In genomic region chr1:156595016-156595415, GRCh38 we compare ENCODE assay signal across 17 cellular contexts. TPM values are rescaled to one million over a fixed set of nuclear protein-coding genes. Genes with fewer than 3 reads are reported as not detected.
A peak's percentile ranks its signal among the peaks of the same experiment; 100 is the strongest.
DNase-seq lines count a peak whose midpoint lies in the region; ATAC-seq and TF ChIP-seq lines count a peak whose summit lies in the region.
"Had no signal": no experiment of that assay in that cellular context is flagged by ENCODE, and none has a peak within 500 bp of the region (broad histone marks: within the 10 kb centered on the region; RNA-seq: fewer than 3 reads in every experiment).

No MANE protein-coding gene starts in this region.

- peaks cover 16% of the 10 kb centered on the region for H3K4me1 ChIP-seq in CD4-positive, CD25-positive, alpha-beta regulatory T cell (ENCODE audit: control insufficient read depth, insufficient read depth, low read length, poor library complexity, severe bottlenecking)

- H3K27me3 Mint-ChIP-seq in CD4-positive, CD25-positive, alpha-beta regulatory T cell, result no peaks in the 10 kb centered on the region
- no peaks in the 10 kb centered on the region for H3K27me3 Mint-ChIP-seq in Calu3 (ENCODE audit: unreplicated experiment)
- no peaks in the 10 kb centered on the region for H3K27me3 Mint-ChIP-seq in activated CD8-positive, alpha-beta T cell treated with anti-CD3 and anti-CD28 coated beads, Interleukin-2, amount 10 ng/mL, durations not matched to agents 7 days and 5 days (ENCODE audit: low read depth)
- H3K27me3 Mint-ChIP-seq in naive thymus-derived CD8-positive, alpha-beta T cell, result no peaks in the 10 kb centered on the region

- intact Hi-C loops in Calu3 (cut with micrococcal nuclease; ENCODE audit: unreplicated experiment), result no loop called here

- peaks cover 25% of the 10 kb centered on the region for H3K36me3 Mint-ChIP-seq in CD4-positive, CD25-positive, alpha-beta regulatory T cell
- H3K36me3 Mint-ChIP-seq in Calu3 (ENCODE audit: insufficient read depth, unreplicated experiment), result peaks cover 48% of the 10 kb centered on the region
- peaks cover 42% of the 10 kb centered on the region for H3K36me3 Mint-ChIP-seq in activated CD8-positive, alpha-beta T cell treated with anti-CD3 and anti-CD28 coated beads, Interleukin-2, amount 10 ng/mL, durations not matched to agents 7 days and 5 days (ENCODE audit: low read depth)
- H3K36me3 Mint-ChIP-seq in naive thymus-derived CD8-positive, alpha-beta T cell, result peaks cover 2 to 44% (median 7%) of the 10 kb centered on the region in 3 donors

- no peak for ATAC-seq in CD4-positive, CD25-positive, alpha-beta regulatory T cell (ENCODE audit: low read depth in 2 of 2)
- ATAC-seq in activated CD8-positive, alpha-beta T cell treated with anti-CD3 and anti-CD28 coated beads, Interleukin-2, amount 10 ng/mL, durations not matched to agents 7 days and 5 days, result no peak
- ATAC-seq in naive thymus-derived CD8-positive, alpha-beta T cell, result no peak
- ATAC-seq in GM21381 (IDR thresholded peaks at IDR 0.05; ENCODE audit: unreplicated experiment), result no peak
- ATAC-seq in GM19452 (IDR thresholded peaks at IDR 0.05; ENCODE audit: unreplicated experiment), result no peak

- H3K4me3 Mint-ChIP-seq in CD4-positive, CD25-positive, alpha-beta regulatory T cell, result peak overlapping the region in 2 of 4 donors; percentile 78 to 82
- H3K4me3 Mint-ChIP-seq in Calu3 (ENCODE audit: low read depth, unreplicated experiment), result no peak overlapping the region
- H3K4me3 Mint-ChIP-seq in activated CD8-positive, alpha-beta T cell treated with anti-CD3 and anti-CD28 coated beads, Interleukin-2, amount 10 ng/mL, durations not matched to agents 7 days and 5 days, result no peak overlapping the region
- no peak overlapping the region for H3K4me3 Mint-ChIP-seq in naive thymus-derived CD8-positive, alpha-beta T cell

- H3K27me3 ChIP-seq in CD4-positive, CD25-positive, alpha-beta regulatory T cell (ENCODE audit: control insufficient read depth, insufficient read depth, low read length), result no peaks in the 10 kb centered on the region
- H3K27me3 ChIP-seq in H7 (ENCODE audit: control insufficient read depth, insufficient read depth, low read length), result no peaks in the 10 kb centered on the region
- H3K27me3 ChIP-seq: BLaER1 treated with 17β-estradiol and CSF1 and Interleukin-3, amounts not matched to agents 10 nM and 100 nM; Peyer's patch; tibial nerve had no signal

- peaks cover 51% of the 10 kb centered on the region for H3K36me3 ChIP-seq in CD4-positive, CD25-positive, alpha-beta regulatory T cell (ENCODE audit: control insufficient read depth, insufficient read depth, low read length)
- H3K36me3 ChIP-seq in H7 (replicated peaks; ENCODE audit: control insufficient read depth, insufficient read depth, low read length), result peaks cover 46% of the 10 kb centered on the region

- peaks cover 0 to 41% (median 24%) of the 10 kb centered on the region in 4 donors for H3K4me1 Mint-ChIP-seq in CD4-positive, CD25-positive, alpha-beta regulatory T cell
- H3K4me1 Mint-ChIP-seq in Calu3 (ENCODE audit: low read depth, unreplicated experiment), result peaks cover 6% of the 10 kb centered on the region
- H3K4me1 Mint-ChIP-seq in activated CD8-positive, alpha-beta T cell treated with anti-CD3 and anti-CD28 coated beads, Interleukin-2, amount 10 ng/mL, durations not matched to agents 7 days and 5 days (ENCODE audit: low read depth), result peaks cover 37% of the 10 kb centered on the region
- H3K4me1 Mint-ChIP-seq in naive thymus-derived CD8-positive, alpha-beta T cell, result peaks cover 21 to 42% (median 26%) of the 10 kb centered on the region in 4 donors

- peak overlapping the region in 2 of 3 donors; percentile 9 to 61 for H3K27ac Mint-ChIP-seq in CD4-positive, CD25-positive, alpha-beta regulatory T cell
- H3K27ac Mint-ChIP-seq in Calu3 (ENCODE audit: unreplicated experiment), result peak overlapping the region; percentile 22
- peak overlapping the region; percentile 37 for H3K27ac Mint-ChIP-seq in activated CD8-positive, alpha-beta T cell treated with anti-CD3 and anti-CD28 coated beads, Interleukin-2, amount 10 ng/mL, durations not matched to agents 7 days and 5 days
- H3K27ac Mint-ChIP-seq in naive thymus-derived CD8-positive, alpha-beta T cell, result peak overlapping the region in 7 of 10 donors; percentile 6 to 85 (median 26)

- CTCF ChIA-PET in Calu3 (lab: Charles Lee), result no interaction called here
- CTCF ChIA-PET in activated CD8-positive, alpha-beta T cell treated with anti-CD3 and anti-CD28 coated beads, Interleukin-2, amount 10 ng/mL, durations not matched to agents 7 days and 5 days (lab: Charles Lee), result interaction anchor here (1.4 to 1.6 kb wide), 2 partner anchors 14 to 149 kb away, joined by 6 read pairs; no protein-coding TSS in a partner anchor

- TSS peak; percentile 59 for BruUV-seq in Calu3 (replicated peaks; lab: Mats Ljungman, UMichigan)

- POLR2A ChIA-PET in activated CD8-positive, alpha-beta T cell treated with anti-CD3 and anti-CD28 coated beads, Interleukin-2, amount 10 ng/mL, durations not matched to agents 7 days and 5 days (lab: Charles Lee), result no interaction called here
- POLR2A ChIA-PET in naive thymus-derived CD8-positive, alpha-beta T cell (lab: Charles Lee), result interaction anchor here (1.2 kb wide), 1 partner anchor 90 kb away, joined by 10 read pairs; no protein-coding TSS in a partner anchor

- H3K9me3 Mint-ChIP-seq in CD4-positive, CD25-positive, alpha-beta regulatory T cell, result no peaks in the 10 kb centered on the region
- no peaks in the 10 kb centered on the region for H3K9me3 Mint-ChIP-seq in Calu3 (ENCODE audit: low read depth, unreplicated experiment)
- no peaks in the 10 kb centered on the region for H3K9me3 Mint-ChIP-seq in activated CD8-positive, alpha-beta T cell treated with anti-CD3 and anti-CD28 coated beads, Interleukin-2, amount 10 ng/mL, durations not matched to agents 7 days and 5 days (ENCODE audit: insufficient read depth)
- no peaks in the 10 kb centered on the region for H3K9me3 Mint-ChIP-seq in naive thymus-derived CD8-positive, alpha-beta T cell

- H3K4me3 ChIP-seq in CD4-positive, CD25-positive, alpha-beta regulatory T cell (ENCODE audit: low read depth, low read length), result no peak overlapping the region
- H3K4me3 ChIP-seq in H7 (ENCODE audit: insufficient read depth, low read depth, low read length), result no peak overlapping the region
- H3K4me3 ChIP-seq: BLaER1 treated with 17β-estradiol and CSF1 and Interleukin-3, amounts not matched to agents 10 nM and 100 nM; Peyer's patch; tibial nerve had no signal

- no peak overlapping the region for H3K27ac ChIP-seq in CD4-positive, CD25-positive, alpha-beta regulatory T cell (ENCODE audit: insufficient read depth, low read length, poor library complexity, severe bottlenecking)
- H3K27ac ChIP-seq: BLaER1 treated with 17β-estradiol and CSF1 and Interleukin-3, amounts not matched to agents 10 nM and 100 nM; Peyer's patch; tibial nerve had no signal

- no peak for TF ChIP-seq CTCF in Calu3 (IDR thresholded peaks at IDR 0.05; ENCODE audit: unreplicated experiment)

- H3K9me3 ChIP-seq in CD4-positive, CD25-positive, alpha-beta regulatory T cell (ENCODE audit: control insufficient read depth in 2 of 2, low read length in 2 of 2), result no peaks in the 10 kb centered on the region
- H3K9me3 ChIP-seq: BLaER1 treated with 17β-estradiol and CSF1 and Interleukin-3, amounts not matched to agents 10 nM and 100 nM; Peyer's patch; tibial nerve had no signal

- DNase-seq in CD4-positive, CD25-positive, alpha-beta regulatory T cell, result no peak
- DNase-seq in Calu3, result no peak
- no peak for DNase-seq in activated CD8-positive, alpha-beta T cell treated with anti-CD3 and anti-CD28 coated beads, Interleukin-2, amount 10 ng/mL, durations not matched to agents 7 days and 5 days
- DNase-seq in naive thymus-derived CD8-positive, alpha-beta T cell, result no peak
- no peak for DNase-seq in H7
- DNase-seq: cerebellar nuclear complex; KG1; NCI-H1105; NCI-H748 treated with DMSO at 0.1 percent for 48 hours; Peyer's patch; stimulated activated CD4-positive, alpha-beta T cell treated with anti-CD3 and anti-CD28 coated beads, Interleukin-2, amount 100 ng/mL, for 48 hours had no signal

RNA-seq across cellular contexts. Expression of gene NAXE, which starts 3.4 kb away (rescaled TPM):
- 29.2 TPM for total RNA-seq in CD4-positive, CD25-positive, alpha-beta regulatory T cell
- 100 to 1,000 TPM in 1 of 4 donors, 10 to 100 TPM in 3; 87.3 to 102 (median 92.2) TPM for polyA plus RNA-seq in CD4-positive, CD25-positive, alpha-beta regulatory T cell
- 129 and 143 TPM in 2 replicates for total RNA-seq in Calu3 (2022)
- total RNA-seq in activated CD8-positive, alpha-beta T cell treated with anti-CD3 and anti-CD28 coated beads, Interleukin-2, amount 10 ng/mL, durations not matched to agents 7 days and 5 days, result 10 to 100 TPM; 54.3 to 60.3 TPM
- 10 to 100 TPM; 39.7 to 42.1 TPM for total RNA-seq in naive thymus-derived CD8-positive, alpha-beta T cell
- polyA plus RNA-seq in naive thymus-derived CD8-positive, alpha-beta T cell, result 100 to 1,000 TPM in 2 of 3 donors, 10 to 100 TPM in 1; 85.6 to 124 (median 103) TPM
- 133 and 151 TPM in 2 replicates for total RNA-seq in H7 (2014; rRNA removed; shearing (Covaris generic))

RNA-seq across cellular contexts. Expression of gene GPATCH4, which starts 6.3 kb away (rescaled TPM):
- total RNA-seq in CD4-positive, CD25-positive, alpha-beta regulatory T cell, result 27.5 TPM
- 10 to 100 TPM; 20.2 to 34.6 (median 27.6) TPM for polyA plus RNA-seq in CD4-positive, CD25-positive, alpha-beta regulatory T cell
- 52.4 and 57.0 TPM in 2 replicates for total RNA-seq in Calu3 (2022)
- 10 to 100 TPM; 43.9 to 44.7 TPM for total RNA-seq in activated CD8-positive, alpha-beta T cell treated with anti-CD3 and anti-CD28 coated beads, Interleukin-2, amount 10 ng/mL, durations not matched to agents 7 days and 5 days
- 10 to 100 TPM; 44.2 to 45.1 TPM for total RNA-seq in naive thymus-derived CD8-positive, alpha-beta T cell
- polyA plus RNA-seq in naive thymus-derived CD8-positive, alpha-beta T cell, result 10 to 100 TPM; 27.3 to 70.4 (median 42.0) TPM
- total RNA-seq in H7 (2014; rRNA removed; shearing (Covaris generic)), result 40.6 and 45.0 TPM in 2 replicates

RNA-seq across cellular contexts. Expression of gene TTC24, which starts 15.5 kb away (rescaled TPM):
- total RNA-seq in CD4-positive, CD25-positive, alpha-beta regulatory T cell, result 2.3 TPM
- polyA plus RNA-seq in CD4-positive, CD25-positive, alpha-beta regulatory T cell, result under 1 TPM in 3 of 4 donors, not detected in 1; 0.34 to 0.65 (median 0.35) TPM
- total RNA-seq in Calu3 (2022), result not detected in 2 replicates
- total RNA-seq in activated CD8-positive, alpha-beta T cell treated with anti-CD3 and anti-CD28 coated beads, Interleukin-2, amount 10 ng/mL, durations not matched to agents 7 days and 5 days, result 10 to 100 TPM; 18.6 to 19.7 TPM
- total RNA-seq in naive thymus-derived CD8-positive, alpha-beta T cell, result 10 to 100 TPM; 41.3 to 44.3 TPM
- 1 to 10 TPM; 3.8 to 6.7 (median 6.7) TPM for polyA plus RNA-seq in naive thymus-derived CD8-positive, alpha-beta T cell
- total RNA-seq in H7 (2014; rRNA removed; shearing (Covaris generic)), result 0.52 TPM in 1 of 2 replicates, not detected in the other
- total RNA-seq: fibroblast of villous mesenchyme, osteocyte, Peyer's patch, tibial nerve had no signal

RNA-seq across cellular contexts. Expression of gene IQGAP3, which starts 22.7 kb away (rescaled TPM):
- total RNA-seq in CD4-positive, CD25-positive, alpha-beta regulatory T cell, result 0.10 TPM
- under 1 TPM; 0.05 to 0.98 (median 0.41) TPM for polyA plus RNA-seq in CD4-positive, CD25-positive, alpha-beta regulatory T cell
- 66.2 and 93.6 TPM in 2 replicates for total RNA-seq in Calu3 (2022)
- total RNA-seq in activated CD8-positive, alpha-beta T cell treated with anti-CD3 and anti-CD28 coated beads, Interleukin-2, amount 10 ng/mL, durations not matched to agents 7 days and 5 days, result 10 to 100 TPM; 28.6 to 31.0 TPM
- total RNA-seq in naive thymus-derived CD8-positive, alpha-beta T cell, result under 1 TPM in 1 of 2 experiments, not detected in 1; 0.08 TPM
- not detected for polyA plus RNA-seq in naive thymus-derived CD8-positive, alpha-beta T cell
- 35.6 and 36.8 TPM in 2 replicates for total RNA-seq in H7 (2014; rRNA removed; shearing (Covaris generic))

RNA-seq across cellular contexts. Expression of gene HAPLN2, which starts 24.2 kb away (rescaled TPM):
- not detected for total RNA-seq in CD4-positive, CD25-positive, alpha-beta regulatory T cell
- polyA plus RNA-seq in CD4-positive, CD25-positive, alpha-beta regulatory T cell, result not detected
- 0.27 TPM in 1 of 2 replicates, not detected in the other for total RNA-seq in Calu3 (2022)
- total RNA-seq in activated CD8-positive, alpha-beta T cell treated with anti-CD3 and anti-CD28 coated beads, Interleukin-2, amount 10 ng/mL, durations not matched to agents 7 days and 5 days, result not detected
- under 1 TPM; 0.39 to 0.58 TPM for total RNA-seq in naive thymus-derived CD8-positive, alpha-beta T cell
- not detected for polyA plus RNA-seq in naive thymus-derived CD8-positive, alpha-beta T cell
- 0.73 and 1.3 TPM in 2 replicates for total RNA-seq in H7 (2014; rRNA removed; shearing (Covaris generic))
- total RNA-seq: fibroblast of villous mesenchyme had no signal
